ENCODE assay signal across 8 cellular contexts in genomic region chr5:55146543-55147151, GRCh38. TPM values are rescaled to one million over a fixed set of nuclear protein-coding genes. Genes with fewer than 3 reads are reported as not detected.
A peak's percentile ranks its signal among the peaks of the same experiment; 100 is the strongest.
DNase-seq lines count a peak whose midpoint lies in the region; ATAC-seq, FAIRE-seq and TF ChIP-seq lines count a peak whose summit lies in the region.

No MANE protein-coding gene starts in this region.

- DNase-seq in A172 (ENCODE audit: low spot score) (peak; percentile 88), NCI-H226 (peak; percentile 70), T47D (ENCODE audit: low read depth in 1 of 2, low spot score in 1 of 2) (peak; percentile 63 to 94)
- DNase-seq in stimulated activated CD4-positive, alpha-beta T cell treated with anti-CD3 and anti-CD28 coated beads, Interleukin-15, amount 100 ng/mL, for 48 hours (ENCODE audit: low read depth in 2 of 2): peak; percentile 66 to 76

- in situ Hi-C loops in T47D (cut with HindIII; ENCODE audit: low pct_unique_long_range_greater_than_20kb, low sequenced_read_pairs): loop anchor here (25.0 kb wide), 1 partner anchor 209 kb away; no protein-coding TSS in a partner anchor

- peak; percentile 95 for TF ChIP-seq CTCF in VCaP (conservative IDR thresholded peaks at IDR 0.05)

- H3K27ac ChIP-seq in VCaP: no peak overlapping the region

- FAIRE-seq in islet of Langerhans (lab: Jason Lieb, UNC): peak; percentile 88

- ATAC-seq in GM18858 (IDR thresholded peaks at IDR 0.05; ENCODE audit: unreplicated experiment) (peak; percentile 86), HG03175 (IDR thresholded peaks at IDR 0.05; ENCODE audit: unreplicated experiment) (peak; percentile 91)

RNA-seq across cellular contexts. Expression of gene GPX8, which starts 13.3 kb away (rescaled TPM):
- total RNA-seq in A172 (2014; rRNA removed; shearing (Covaris generic)): 112 and 132 TPM in 2 replicates

RNA-seq across cellular contexts. Expression of gene CDC20B, which starts 26.3 kb away (rescaled TPM):
- total RNA-seq in A172 (2014; rRNA removed; shearing (Covaris generic)): 0.07 TPM in 1 of 2 replicates, not detected in the other

RNA-seq across cellular contexts. Expression of gene GZMA, which starts 44.2 kb away (rescaled TPM):
- total RNA-seq in A172 (2014; rRNA removed; shearing (Covaris generic)): not detected in 2 replicates
